Comparison of ENCODE assay signal across 21 cellular contexts in the genomic region with DNA sequence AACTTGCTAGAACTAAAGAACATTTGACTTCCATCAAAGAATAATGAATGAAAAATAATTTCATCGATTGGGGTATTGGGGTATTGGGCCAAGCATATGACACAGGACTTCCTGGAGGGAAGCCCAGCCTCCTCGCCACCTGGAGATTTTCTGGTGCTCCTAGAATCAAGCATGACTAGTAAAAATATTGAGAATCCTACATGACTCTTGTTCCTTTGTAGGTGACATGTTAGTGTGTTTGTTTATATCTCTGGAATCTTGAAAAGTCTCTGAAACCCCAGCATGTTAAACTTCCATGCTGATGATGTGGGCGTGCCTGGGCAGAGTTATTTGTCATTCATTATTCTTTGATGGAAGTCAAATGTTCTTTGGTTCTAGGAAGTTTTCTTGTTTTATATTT.
"Had no signal": no experiment of that assay in that cellular context is flagged by ENCODE, and none has a peak within 500 bp of the region (broad histone marks: within the 10 kb centered on the region; RNA-seq: fewer than 3 reads in every experiment).

No MANE protein-coding gene starts in this region.

- H3K27ac Mint-ChIP-seq: activated B cell treated with CpG ODN at 0.5 μM for 24 hours; activated CD4-positive, alpha-beta memory T cell treated with anti-CD3 and anti-CD28 coated beads for 36 hours; activated CD4-positive, alpha-beta T cell treated with anti-CD3 and anti-CD28 coated beads, Interleukin-2, amount 10 ng/mL, durations not matched to agents 7 days and 5 days; activated naive CD4-positive, alpha-beta T cell treated with anti-CD3 and anti-CD28 coated beads, Interleukin-2, amount 50 U/mL, for 24 hours; activated T-cell treated with anti-CD3 and anti-CD28 coated beads, Interleukin-2, amount 50 U/mL, for 24 hours; activated T-helper 1 cell treated with anti-CD3 and anti-CD28 coated beads, Interleukin-12 subunit alpha, Interleukin-12 subunit beta, Interleukin-2, Interleukin-4 antibody, amounts not matched to agents 30 ng/mL and 10 ng/mL and 1 ng/mL, durations not matched to agents 14 hours and 24 hours and 36 hours; T-helper 17 cell had no signal

- H3K4me2 ChIP-seq: PC-9 had no signal

- H3K4me3 ChIP-seq: breast epithelium, PC-9 had no signal

- H3K9me3 ChIP-seq: breast epithelium had no signal

- H3K36me3 ChIP-seq: breast epithelium had no signal

- DNase-seq: activated B cell treated with CpG ODN at 0.5 μM for 24 hours; activated CD4-positive, alpha-beta memory T cell treated with anti-CD3 and anti-CD28 coated beads for 36 hours; activated CD4-positive, alpha-beta T cell treated with anti-CD3 and anti-CD28 coated beads, Interleukin-2, amount 10 ng/mL, durations not matched to agents 7 days and 5 days; activated effector memory CD4-positive, alpha-beta T cell treated with Interleukin-2 at 50 U/mL for 16 hours; activated naive CD4-positive, alpha-beta T cell; activated T-cell treated with anti-CD3 and anti-CD28 coated beads, Interleukin-2, amount 50 U/mL, for 24 hours; aorta; caudate nucleus; MM.1S; NCI-H1105 treated with DMSO at 0.1 percent for 48 hours; NCI-H1436 treated with DMSO at 0.1 percent for 48 hours; NCI-H187; NCI-H2081; NCI-H524; PC-9; SIG-M5; T-helper 17 cell; T-helper 9 cell had no signal

- H3K9me3 Mint-ChIP-seq: activated CD4-positive, alpha-beta memory T cell treated with anti-CD3 and anti-CD28 coated beads for 36 hours; activated CD4-positive, alpha-beta T cell treated with anti-CD3 and anti-CD28 coated beads, Interleukin-2, amount 10 ng/mL, durations not matched to agents 7 days and 5 days; activated T-cell treated with anti-CD3 and anti-CD28 coated beads, Interleukin-2, amount 50 U/mL, for 24 hours; activated T-helper 1 cell treated with anti-CD3 and anti-CD28 coated beads, Interleukin-12 subunit alpha, Interleukin-12 subunit beta, Interleukin-2, Interleukin-4 antibody, amounts not matched to agents 30 ng/mL and 10 ng/mL and 1 ng/mL, durations not matched to agents 14 hours and 24 hours and 36 hours had no signal

- H2AFZ ChIP-seq: PC-9 had no signal

- H3K27me3 ChIP-seq: breast epithelium had no signal

- ATAC-seq: T-helper 17 cell had no signal

- H3K36me3 Mint-ChIP-seq: activated CD4-positive, alpha-beta memory T cell treated with anti-CD3 and anti-CD28 coated beads for 36 hours; activated naive CD4-positive, alpha-beta T cell treated with anti-CD3 and anti-CD28 coated beads, Interleukin-2, amount 50 U/mL, for 24 hours had no signal

- H3K4me1 ChIP-seq: breast epithelium had no signal

- H3K27ac ChIP-seq: breast epithelium, PC-9 had no signal

- H3K4me3 Mint-ChIP-seq: activated B cell treated with CpG ODN at 0.5 μM for 24 hours; activated CD4-positive, alpha-beta memory T cell treated with anti-CD3 and anti-CD28 coated beads for 36 hours; activated CD4-positive, alpha-beta T cell treated with anti-CD3 and anti-CD28 coated beads, Interleukin-2, amount 10 ng/mL, durations not matched to agents 7 days and 5 days; activated naive CD4-positive, alpha-beta T cell treated with anti-CD3 and anti-CD28 coated beads, Interleukin-2, amount 50 U/mL, for 24 hours; activated T-cell treated with anti-CD3 and anti-CD28 coated beads, Interleukin-2, amount 50 U/mL, for 24 hours; activated T-helper 1 cell treated with anti-CD3 and anti-CD28 coated beads, Interleukin-12 subunit alpha, Interleukin-12 subunit beta, Interleukin-2, Interleukin-4 antibody, amounts not matched to agents 30 ng/mL and 10 ng/mL and 1 ng/mL, durations not matched to agents 14 hours and 24 hours and 36 hours; T-helper 17 cell had no signal
